In genomic region chr7:44045226-44046014, GRCh38 we compare ENCODE assay signal across 8 cellular contexts. TPM values are rescaled to one million over a fixed set of nuclear protein-coding genes. Genes with fewer than 3 reads are reported as not detected.
DNase-seq lines count a peak whose midpoint lies in the region; ATAC-seq and TF ChIP-seq lines count a peak whose summit lies in the region.

No MANE protein-coding gene starts in this region.

- no peaks in the 10 kb centered on the region for H3K9me2 ChIP-seq in SU-DHL-6 (replicated peaks; ENCODE audit: insufficient read depth, low read length)

- peaks cover 13% of the 10 kb centered on the region; the same call in 1 of the 2 replicates for H4K20me1 ChIP-seq in SU-DHL-6 (ENCODE audit: low read depth, low read length)
- no peaks in the 10 kb centered on the region for H4K20me1 ChIP-seq in fibroblast of lung (ENCODE audit: control insufficient read depth, extremely low read depth, insufficient read depth, low read length)

- peaks cover 5% of the 10 kb centered on the region for H3K4me1 ChIP-seq in fibroblast of lung (ENCODE audit: control insufficient read depth, extremely low read depth, insufficient read depth, low read length)

- peaks cover 3% of the 10 kb centered on the region for H3K36me3 Mint-ChIP-seq in activated naive CD4-positive, alpha-beta T cell treated with anti-CD3 and anti-CD28 coated beads, Interleukin-2, amount 50 U/mL, for 24 hours

- peak overlapping the region; percentile 32 for H2AFZ ChIP-seq in SU-DHL-6 (ENCODE audit: low read depth, low read length, severe bottlenecking)
- peak overlapping the region; percentile 63 for H2AFZ ChIP-seq in fibroblast of lung (ENCODE audit: low read length)

- H3K79me2 ChIP-seq in SU-DHL-6 (ENCODE audit: insufficient read depth, low read length), result peaks cover 56% of the 10 kb centered on the region
- H3K79me2 ChIP-seq in fibroblast of lung (ENCODE audit: control insufficient read depth, insufficient read depth, low read length), result peaks cover 48% of the 10 kb centered on the region

- H3K27ac ChIP-seq in SU-DHL-6 (ENCODE audit: low read depth, low read length), result peak overlapping the region; percentile 77
- peak overlapping the region; percentile 76 for H3K27ac ChIP-seq in fibroblast of lung (ENCODE audit: insufficient read depth, low read length)

- no peaks in the 10 kb centered on the region for H3K27me3 Mint-ChIP-seq in activated naive CD4-positive, alpha-beta T cell treated with anti-CD3 and anti-CD28 coated beads, Interleukin-2, amount 50 U/mL, for 24 hours

- H3K4me1 Mint-ChIP-seq in activated naive CD4-positive, alpha-beta T cell treated with anti-CD3 and anti-CD28 coated beads, Interleukin-2, amount 50 U/mL, for 24 hours, result peaks cover 57% of the 10 kb centered on the region

- H3K4me2 ChIP-seq in SU-DHL-6 (ENCODE audit: low read depth, low read length, poor library complexity, severe bottlenecking), result peak overlapping the region; percentile 93
- peak overlapping the region; percentile 79 for H3K4me2 ChIP-seq in fibroblast of lung (ENCODE audit: extremely low read depth, insufficient read depth, low read length)

- TF ChIP-seq CTCF in SU-DHL-6 (IDR thresholded peaks at IDR 0.05; ENCODE audit: insufficient read depth, low read length, poor library complexity, severe bottlenecking) (no peak), fibroblast of lung (conservative IDR thresholded peaks at IDR 0.05 in 1 of 2, IDR thresholded peaks at IDR 0.05 in 1 of 2; ENCODE audit: low read depth in 1 of 2, low read length in 2 of 2) (no peak), retinal pigment epithelial cell (conservative IDR thresholded peaks at IDR 0.05; ENCODE audit: low read depth, low read length) (no peak)

- H3K27ac Mint-ChIP-seq in activated naive CD4-positive, alpha-beta T cell treated with anti-CD3 and anti-CD28 coated beads, Interleukin-2, amount 50 U/mL, for 24 hours, result peak overlapping the region; percentile 61

- peaks cover 35% of the 10 kb centered on the region for H3F3A ChIP-seq in SU-DHL-6 (ENCODE audit: insufficient read depth)

- H3K4me3 Mint-ChIP-seq in activated naive CD4-positive, alpha-beta T cell treated with anti-CD3 and anti-CD28 coated beads, Interleukin-2, amount 50 U/mL, for 24 hours, result peak overlapping the region; percentile 91

- no peak for ATAC-seq in GM21786 (IDR thresholded peaks at IDR 0.05; ENCODE audit: unreplicated experiment)
- ATAC-seq in GM21576 (IDR thresholded peaks at IDR 0.05; ENCODE audit: unreplicated experiment), result no peak

- no peak for DNase-seq in activated naive CD4-positive, alpha-beta T cell treated with anti-CD3 and anti-CD28 coated beads, Interleukin-2, amount 50 U/mL, for 16 hours
- DNase-seq in fibroblast of lung (ENCODE audit: low read depth in 2 of 2) (no peak), retinal pigment epithelial cell (ENCODE audit: low read depth) (no peak), NCI-H82 treated with DMSO at 0.1 percent for 48 hours (lab: John Stamatoyannopoulos, UW; ENCODE audit: unreplicated experiment) (no peak)

- H3K4me3 ChIP-seq in SU-DHL-6 (ENCODE audit: insufficient read depth, low read length, poor library complexity, severe bottlenecking) (peak overlapping the region; percentile 94), fibroblast of lung (replicated peaks in 1 of 4; ENCODE audit: control extremely low read depth in 1 of 4, insufficient read depth in 1 of 4, low read depth in 3 of 4, low read length in 4 of 4) (peak overlapping the region; percentile 74 to 95 (median 88)), retinal pigment epithelial cell (ENCODE audit: low read length) (peak overlapping the region; percentile 87)

- H3K27me3 ChIP-seq in SU-DHL-6 (ENCODE audit: low read length) (no peaks in the 10 kb centered on the region), fibroblast of lung (ENCODE audit: control insufficient read depth, insufficient read depth, low read length) (no peaks in the 10 kb centered on the region)

- H3K36me3 ChIP-seq in SU-DHL-6 (ENCODE audit: low read length), result 0 out of 2 replicates have a peak, but pooled peaks cover 4% of the 10 kb centered on the region
- peaks cover 9% of the 10 kb centered on the region for H3K36me3 ChIP-seq in fibroblast of lung (ENCODE audit: control insufficient read depth, insufficient read depth, low read length)

- H3K9me3 Mint-ChIP-seq in activated naive CD4-positive, alpha-beta T cell treated with anti-CD3 and anti-CD28 coated beads, Interleukin-2, amount 50 U/mL, for 24 hours, result no peaks in the 10 kb centered on the region

- no peaks in the 10 kb centered on the region for H3K9me3 ChIP-seq in SU-DHL-6 (ENCODE audit: insufficient read depth, low read length)
- no peaks in the 10 kb centered on the region for H3K9me3 ChIP-seq in fibroblast of lung (ENCODE audit: control insufficient read depth, insufficient read depth, low read depth, low read length)

- H3K9ac ChIP-seq in SU-DHL-6 (ENCODE audit: low read length) (peak overlapping the region; percentile 97), fibroblast of lung (ENCODE audit: insufficient read depth, low read length) (peak overlapping the region; percentile 74)

RNA-seq across cellular contexts. Expression of gene DBNL, which starts 0.9 kb away (rescaled TPM):
- 66.8 and 88.2 TPM in 2 replicates for total RNA-seq in fibroblast of lung
- 86.4 and 115 TPM in 2 replicates for polyA plus RNA-seq in fibroblast of lung
- 119 and 150 TPM in 2 replicates for polyA plus RNA-seq in fibroblast of lung (2012)
- polyA minus RNA-seq in fibroblast of lung (ENCODE audit: low replicate concordance), result 264 and 307 TPM in 2 replicates

RNA-seq across cellular contexts. Expression of gene PGAM2, which starts 19.9 kb away (rescaled TPM):
- total RNA-seq in fibroblast of lung, result 0.26 and 0.33 TPM in 2 replicates
- polyA plus RNA-seq in fibroblast of lung, result not detected in 2 replicates
- polyA plus RNA-seq in fibroblast of lung (2012), result 0.18 TPM in 1 of 2 replicates, not detected in the other
- not detected in 2 replicates for polyA minus RNA-seq in fibroblast of lung (ENCODE audit: low replicate concordance)

RNA-seq across cellular contexts. Expression of gene POLM, which starts 36.9 kb away (rescaled TPM):
- total RNA-seq in fibroblast of lung, result 11.0 and 12.7 TPM in 2 replicates
- polyA plus RNA-seq in fibroblast of lung, result 4.9 and 5.9 TPM in 2 replicates
- polyA plus RNA-seq in fibroblast of lung (2012), result 5.7 and 7.1 TPM in 2 replicates
- 13.0 and 18.5 TPM in 2 replicates for polyA minus RNA-seq in fibroblast of lung (ENCODE audit: low replicate concordance)

RNA-seq across cellular contexts. Expression of gene SPDYE1, which starts 47.7 kb away (rescaled TPM):
- under 0.01 TPM in 1 of 2 replicates, not detected in the other for total RNA-seq in fibroblast of lung
- not detected in 2 replicates for polyA plus RNA-seq in fibroblast of lung
- polyA plus RNA-seq in fibroblast of lung (2012), result 0.05 and 0.10 TPM in 2 replicates
- not detected in 2 replicates for polyA minus RNA-seq in fibroblast of lung (ENCODE audit: low replicate concordance)

RNA-seq across cellular contexts. Expression of gene AEBP1, which starts 58.7 kb away (rescaled TPM):
- 116 and 133 TPM in 2 replicates for total RNA-seq in fibroblast of lung
- 24.1 and 44.4 TPM in 2 replicates for polyA plus RNA-seq in fibroblast of lung
- 72.1 and 157 TPM in 2 replicates for polyA plus RNA-seq in fibroblast of lung (2012)
- 93.3 and 303 TPM in 2 replicates for polyA minus RNA-seq in fibroblast of lung (ENCODE audit: low replicate concordance)
